Comparison of ENCODE assay signal across 15 cellular contexts in genomic region chr18:77619523-77619922, GRCh38.
DNase-seq lines count a peak whose midpoint lies in the region; ATAC-seq and TF ChIP-seq lines count a peak whose summit lies in the region.
"Had no signal": no experiment of that assay in that cellular context is flagged by ENCODE, and none has a peak within 500 bp of the region (broad histone marks: within the 10 kb centered on the region; RNA-seq: fewer than 3 reads in every experiment).

No MANE protein-coding gene starts in this region.

- no peaks in the 10 kb centered on the region for H3K27me3 ChIP-seq in heart right ventricle

- intact Hi-C loops in heart right ventricle (cut with DNase I), result no loop called here
- intact Hi-C loops in cardiac septum (cut with DNase I), result no loop called here
- intact Hi-C loops in left ventricle myocardium superior (cut with micrococcal nuclease), result no loop called here

- DNase-seq in heart right ventricle (no peak), cardiac septum (ENCODE audit: low spot score) (no peak), NCI-H446 treated with DMSO at 0.1 percent for 48 hours (lab: John Stamatoyannopoulos, UW) (peak; percentile 19), left ventricle myocardium superior (no peak), T-helper 9 cell (no peak)
- DNase-seq: C1 segment of cervical spinal cord; Caco-2; CD4-positive, alpha-beta memory T cell; DMS153; DND-41; H9 had no signal

- no peaks in the 10 kb centered on the region for H3K9me3 ChIP-seq in heart right ventricle
- H3K9me3 ChIP-seq: Caco-2 had no signal

- peaks cover 0 to 4% (median 0%) of the 10 kb centered on the region in 9 donors for H3K4me1 ChIP-seq in heart right ventricle
- H3K4me1 ChIP-seq: Caco-2 had no signal

- H3K27ac ChIP-seq in heart right ventricle, result peak overlapping the region in 2 of 10 donors; percentile 53 to 60

- no peaks in the 10 kb centered on the region for H3K36me3 ChIP-seq in heart right ventricle

- TF ChIP-seq CTCF in heart right ventricle (IDR thresholded peaks at IDR 0.05), result no peak

- no peak overlapping the region for H3K4me3 ChIP-seq in heart right ventricle
- H3K4me3 ChIP-seq: GM12878, GM23338 had no signal

- peak in 5 of 8 donors; percentile 46 to 52 (median 52) for ATAC-seq in heart right ventricle
- peak; percentile 80 for ATAC-seq in left ventricle myocardium superior
- no peak for ATAC-seq in GM18909 (IDR thresholded peaks at IDR 0.05; ENCODE audit: poor library complexity, unreplicated experiment)
- ATAC-seq: GM12878, GM23338, HCT116 had no signal
